In genomic region chr20:21713901-21714296, GRCh38 we compare ENCODE assay signal across 19 cellular contexts. TPM values are rescaled to one million over a fixed set of nuclear protein-coding genes. Genes with fewer than 3 reads are reported as not detected.
"Had no signal": no experiment of that assay in that cellular context is flagged by ENCODE, and none has a peak within 500 bp of the region (broad histone marks: within the 10 kb centered on the region; RNA-seq: fewer than 3 reads in every experiment).

No MANE protein-coding gene starts in this region.

- H3K4me3 Mint-ChIP-seq: activated CD4-positive, alpha-beta T cell treated with anti-CD3 and anti-CD28 coated beads, Interleukin-2, amount 10 ng/mL, durations not matched to agents 7 days and 5 days; activated naive CD4-positive, alpha-beta T cell treated with anti-CD3 and anti-CD28 coated beads for 36 hours; activated T-helper 17 cell treated with anti-CD3 and anti-CD28 coated beads, Interleukin-2, amount 50 U/mL, for 72 hours; naive thymus-derived CD4-positive, alpha-beta T cell; T-cell had no signal

- H3K4me1 ChIP-seq: prostate gland had no signal

- H3K36me3 Mint-ChIP-seq: naive thymus-derived CD4-positive, alpha-beta T cell; T-cell had no signal

- H3K27ac ChIP-seq: heart left ventricle, prostate gland, VCaP had no signal

- FAIRE-seq: astrocyte, endothelial cell of umbilical vein, urothelium cell line had no signal

- H3K27ac Mint-ChIP-seq: activated CD4-positive, alpha-beta T cell treated with anti-CD3 and anti-CD28 coated beads, Interleukin-2, amount 10 ng/mL, durations not matched to agents 7 days and 5 days; activated naive CD4-positive, alpha-beta T cell treated with anti-CD3 and anti-CD28 coated beads for 36 hours; activated T-helper 17 cell treated with anti-CD3 and anti-CD28 coated beads, Interleukin-2, amount 50 U/mL, for 72 hours; naive thymus-derived CD4-positive, alpha-beta T cell; T-cell had no signal

- H3K9me3 Mint-ChIP-seq: activated CD4-positive, alpha-beta T cell treated with anti-CD3 and anti-CD28 coated beads, Interleukin-2, amount 10 ng/mL, durations not matched to agents 7 days and 5 days; activated naive CD4-positive, alpha-beta T cell treated with anti-CD3 and anti-CD28 coated beads for 36 hours; activated T-helper 17 cell treated with anti-CD3 and anti-CD28 coated beads, Interleukin-2, amount 50 U/mL, for 72 hours; T-cell had no signal

- DNase-seq: activated CD4-positive, alpha-beta T cell treated with anti-CD3 and anti-CD28 coated beads, Interleukin-2, amount 10 ng/mL, durations not matched to agents 7 days and 5 days; activated naive CD4-positive, alpha-beta T cell treated with anti-CD3 and anti-CD28 coated beads for 36 hours; activated T-cell treated with anti-CD3 and anti-CD28 coated beads for 4 hours; foreskin melanocyte; heart left ventricle; naive thymus-derived CD4-positive, alpha-beta T cell; nucleus accumbens; stimulated activated CD4-positive, alpha-beta T cell treated with anti-CD3 and anti-CD28 coated beads, Interleukin-12 subunit alpha, Interleukin-12 subunit beta, amount 100 ng/mL, for 4 hours; stimulated activated naive CD4-positive, alpha-beta T cell; T-cell had no signal

- H3K4me1 Mint-ChIP-seq: activated CD4-positive, alpha-beta T cell treated with anti-CD3 and anti-CD28 coated beads, Interleukin-2, amount 10 ng/mL, durations not matched to agents 7 days and 5 days had no signal

- H3K9me3 ChIP-seq: heart left ventricle, prostate gland had no signal

- H3K4me3 ChIP-seq: prostate gland had no signal

- H3K36me3 ChIP-seq: heart left ventricle, prostate gland had no signal

RNA-seq across cellular contexts. Expression of gene PAX1, which starts 8.4 kb away (rescaled TPM):
- total RNA-seq: activated CD4-positive, alpha-beta T cell treated with anti-CD3 and anti-CD28 coated beads, Interleukin-2, amount 10 ng/mL, durations not matched to agents 7 days and 5 days; activated CD8-positive, alpha-beta memory T cell treated with anti-CD3 and anti-CD28 coated beads for 36 hours; activated naive CD4-positive, alpha-beta T cell treated with anti-CD3 and anti-CD28 coated beads for 36 hours; activated T-helper 17 cell treated with anti-CD3 and anti-CD28 coated beads, Interleukin-2, amount 50 U/mL, for 72 hours; astrocyte; endothelial cell of umbilical vein; lung microvascular endothelial cell; mononuclear cell; naive thymus-derived CD4-positive, alpha-beta T cell; prostate gland; T-cell had no signal
- polyA plus RNA-seq: endothelial cell of umbilical vein; heart left ventricle; naive thymus-derived CD4-positive, alpha-beta T cell had no signal
